Comparison of ENCODE assay signal across 1 cellular context in genomic region chr12:52250048-52250990, GRCh38.
TF ChIP-seq lines count a peak whose summit lies in the region.

No MANE protein-coding gene starts in this region.

TF ChIP-seq in WTC11, 78 proteins besides CTCF, POLR2A, EP300 and RAD21 (continued from another document):
- no peak for TF ChIP-seq ATF6 (CRISPR knock-in tag; IDR thresholded peaks at IDR 0.05)
- no peak for TF ChIP-seq RELA (CRISPR knock-in tag; IDR thresholded peaks at IDR 0.05; ENCODE audit: borderline replicate concordance)
